8 cellular contexts compared by ENCODE assay signal in the genomic region with DNA sequence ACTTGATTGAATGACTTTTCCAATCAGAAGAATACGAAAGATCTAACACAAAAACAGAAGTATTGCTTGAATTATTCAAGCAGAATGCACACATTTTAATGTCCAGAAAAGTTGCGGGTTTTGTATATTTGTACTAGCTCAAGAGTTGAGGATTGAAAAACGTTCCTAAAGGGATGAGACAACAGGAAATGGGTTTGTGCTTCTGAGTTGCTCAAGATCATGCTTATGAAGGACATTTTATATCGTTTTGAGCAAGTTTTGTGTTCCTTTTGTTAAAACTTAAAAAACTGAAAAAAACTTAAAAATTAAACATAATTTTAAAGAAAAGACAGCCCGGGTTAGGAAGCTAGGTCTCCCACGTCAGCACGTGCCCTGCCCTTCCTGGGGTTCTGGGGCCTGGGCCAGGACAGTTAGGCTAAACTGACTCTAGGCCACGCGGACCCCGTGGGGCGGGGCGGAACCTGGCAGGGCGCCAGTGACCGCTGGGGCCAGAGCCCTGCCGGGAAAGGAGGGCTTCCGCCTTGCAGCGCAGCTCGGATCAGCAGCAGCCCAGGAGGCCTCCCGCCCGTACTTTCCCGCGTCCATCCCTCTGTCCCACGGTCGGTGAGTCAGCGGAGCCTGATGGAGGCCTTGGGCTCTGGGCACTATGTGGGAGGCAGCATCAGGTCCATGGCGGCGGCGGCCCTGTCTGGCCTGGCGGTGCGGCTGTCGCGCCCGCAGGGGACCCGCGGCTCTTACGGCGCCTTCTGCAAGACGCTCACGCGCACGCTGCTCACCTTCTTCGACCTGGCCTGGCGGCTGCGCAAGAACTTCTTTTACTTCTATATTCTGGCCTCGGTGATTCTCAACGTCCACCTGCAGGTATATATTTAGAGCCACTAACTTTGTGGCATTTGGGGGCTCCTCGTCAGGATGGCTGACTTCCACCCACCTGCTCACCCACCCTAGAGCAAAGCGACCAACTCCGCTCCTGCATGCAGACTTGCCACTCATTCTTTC. TPM values are rescaled to one million over a fixed set of nuclear protein-coding genes. Genes with fewer than 3 reads are reported as not detected.
DNase-seq lines count a peak whose midpoint lies in the region; ATAC-seq, FAIRE-seq and TF ChIP-seq lines count a peak whose summit lies in the region.

A gene (plus strand): TSS at position 517 of the 999 bp plus-strand sequence. CDS start 105 bp downstream, at position 622.

- DNase-seq in GM03348 (ENCODE audit: low spot score) (peak; percentile 78), T-helper 17 cell (no peak), cardiac fibroblast (ENCODE audit: low read depth in 2 of 2) (peak; percentile 81 to 86), kidney (peak; percentile 93), epidermal melanocyte (ENCODE audit: insufficient read length, low spot score) (no peak)
- peak; percentile 0 to 10 for DNase-seq in stimulated activated CD4-positive, alpha-beta T cell treated with anti-CD3 and anti-CD28 coated beads, Interleukin-12 subunit alpha, Interleukin-12 subunit beta, amount 100 ng/mL, for 24 hours (ENCODE audit: low read depth in 2 of 2)

- H3K9me3 ChIP-seq in T-helper 17 cell (ENCODE audit: control insufficient read depth, low read length, poor library complexity, severe bottlenecking) (no peaks in the 10 kb centered on the region), kidney (ENCODE audit: control insufficient read depth in 1 of 2, low read length in 2 of 2) (no peaks in the 10 kb centered on the region)

- no peak within 1 kb of the TSS for H3K27ac ChIP-seq in kidney (ENCODE audit: low read depth in 2 of 2, low read length in 2 of 2)

- intact Hi-C loops in kidney (cut with DNase I) = no loop called here

- peak within 1 kb of the TSS; percentile 34 to 52 for H3K4me3 ChIP-seq in cardiac fibroblast (replicated peaks in 1 of 2; ENCODE audit: low read depth in 2 of 2, low read length in 2 of 2)
- peak within 1 kb of the TSS in 1 of 2 donors; percentile 61 for H3K4me3 ChIP-seq in kidney (ENCODE audit: low read length in 2 of 2)

- no peak within 1 kb of the TSS for H3K9ac ChIP-seq in kidney (ENCODE audit: low read length in 2 of 2)

- H3K36me3 Mint-ChIP-seq in T-helper 17 cell (ENCODE audit: low read depth) = no peaks in the 10 kb centered on the region

- no peaks in the 10 kb centered on the region for H3K36me3 ChIP-seq in kidney (ENCODE audit: control insufficient read depth in 1 of 2, insufficient read depth in 2 of 2, low read length in 2 of 2)

- H3K4me3 Mint-ChIP-seq in T-helper 17 cell = peak within 1 kb of the TSS; percentile 75

- no peak within 1 kb of the TSS for H3K27ac Mint-ChIP-seq in T-helper 17 cell

- peak; percentile 11 for FAIRE-seq in kidney (lab: Jason Lieb, UNC)

- no peaks in the 10 kb centered on the region for H3K4me1 ChIP-seq in kidney (ENCODE audit: control insufficient read depth in 1 of 2, insufficient read depth in 1 of 2, low read depth in 1 of 2, low read length in 2 of 2)

- H3K4me1 Mint-ChIP-seq in T-helper 17 cell = peaks cover 12% of the 10 kb centered on the region

- TF ChIP-seq CTCF in cardiac fibroblast (IDR thresholded peaks at IDR 0.05; ENCODE audit: low read depth, low read length) = no peak
- TF ChIP-seq CTCF in kidney (IDR thresholded peaks at IDR 0.05; ENCODE audit: borderline replicate concordance, extremely low read depth, insufficient read depth) = no peak

- peak; percentile 47 for ATAC-seq in HG02852 (IDR thresholded peaks at IDR 0.05; ENCODE audit: unreplicated experiment)
- ATAC-seq in T-helper 17 cell = peak; percentile 28
- ATAC-seq in HG03469 (IDR thresholded peaks at IDR 0.05; ENCODE audit: unreplicated experiment) = no peak

- H3K27me3 Mint-ChIP-seq in T-helper 17 cell = peaks cover 17% of the 10 kb centered on the region

RNA-seq across cellular contexts. Expression of the gene that starts here (rescaled TPM):
- total RNA-seq in T-helper 17 cell = not detected
- total RNA-seq in kidney = 6.5 TPM
- 5.2 TPM for polyA plus RNA-seq in kidney (ENCODE audit: insufficient read depth, low read depth, low replicate concordance)

Comparison
In these comparisons a context has a peak if more than half of its experiments do, and no peak if none do; other contexts are left out.
1. Peak in ATAC-seq in T-helper 17 cell; RNA of the gene not detected or under 1 TPM.
2. DNase-seq: peak in GM03348 (single experiment), cardiac fibroblast (2 of 2), kidney (single experiment) and stimulated activated CD4-positive, alpha-beta T cell treated with anti-CD3 and anti-CD28 coated beads, Interleukin-12 subunit alpha, Interleukin-12 subunit beta, amount 100 ng/mL, for 24 hours (2 of 2); none in T-helper 17 cell (0 of 3) and epidermal melanocyte (single experiment).